Comparison of ENCODE assay signal across 15 cellular contexts in genomic region chr1:200887772-200888348, GRCh38. TPM values are rescaled to one million over a fixed set of nuclear protein-coding genes. Genes with fewer than 3 reads are reported as not detected.
DNase-seq lines count a peak whose midpoint lies in the region; ATAC-seq, FAIRE-seq and TF ChIP-seq lines count a peak whose summit lies in the region.
"Had no signal": no experiment of that assay in that cellular context is flagged by ENCODE, and none has a peak within 500 bp of the region (broad histone marks: within the 10 kb centered on the region; RNA-seq: fewer than 3 reads in every experiment).

No MANE protein-coding gene starts in this region.

- H3K36me3 ChIP-seq in K562 (ENCODE audit: control insufficient read depth, insufficient read depth, low read length) = no peaks in the 10 kb centered on the region
- no peaks in the 10 kb centered on the region for H3K36me3 ChIP-seq in spleen
- H3K36me3 ChIP-seq in mesendoderm (ENCODE audit: control insufficient read depth, insufficient read depth, low read length) = no peaks in the 10 kb centered on the region

- no peak overlapping the region for H3K56ac ChIP-seq in mesendoderm (ENCODE audit: low read length)

- H3K27me3 ChIP-seq in K562 (ENCODE audit: control insufficient read depth in 2 of 2, insufficient read depth in 2 of 2, low read length in 2 of 2) = peaks cover 59 to 61% of the 10 kb centered on the region in 2 experiments
- H3K27me3 ChIP-seq in spleen (replicated peaks in 1 of 7) = peaks cover 0 to 30% (median 15%) of the 10 kb centered on the region in 7 donors
- H3K27me3 ChIP-seq in mesendoderm (ENCODE audit: insufficient read depth, low read length, poor library complexity) = no peaks in the 10 kb centered on the region
- H3K27me3 ChIP-seq: body of pancreas, hepatocyte had no signal

- intact Hi-C loops in activated CD4-positive, alpha-beta T cell treated with anti-CD3 and anti-CD28 coated beads for 36 hours (cut with DNase I, micrococcal nuclease) = loop anchor here (2.0 to 5.0 kb wide), 4 partner anchors 21 to 946 kb away; partner anchors contain the start of gene KIF21B (in 1 of the 2)
- intact Hi-C loops in K562 (cut with micrococcal nuclease) (no loop called here), spleen (cut with DNase I; ENCODE audit: low total_unique reads) (no loop called here)

- H4K5ac ChIP-seq in mesendoderm (ENCODE audit: low read length) = no peak overlapping the region

- no peak for TF ChIP-seq EP300 in K562 (IDR thresholded peaks at IDR 0.05; ENCODE audit: low read length)

- in situ Hi-C loops in K562 (cut with MboI) = no loop called here

- no peak for DNase-seq in activated CD4-positive, alpha-beta T cell treated with anti-CD3 and anti-CD28 coated beads for 36 hours
- no peak for DNase-seq in activated CD4-positive, alpha-beta T cell treated with anti-CD3 and anti-CD28 coated beads, Interleukin-2, amount 10 ng/mL, durations not matched to agents 7 days and 5 days
- DNase-seq in Kasumi-1 (lab: John Stamatoyannopoulos, UW) (peak; percentile 72 to 73), K562 (ENCODE audit: extremely low read depth in 1 of 4, low spot score in 3 of 4) (no peak), spleen (peak; percentile 40), mesendoderm (no peak)
- DNase-seq in stimulated activated naive CD4-positive, alpha-beta T cell treated with Interleukin-2 at 50 U/mL for 16 hours (lab: John Stamatoyannopoulos, UW) = no peak
- DNase-seq: body of pancreas, dermis blood vessel endothelial cell, left cardiac atrium, NCI-H1417 treated with DMSO at 0.1 percent for 48 hours, NCI-H2227 treated with DMSO at 0.1 percent for 48 hours had no signal

- no peak overlapping the region for H3K23ac ChIP-seq in mesendoderm (ENCODE audit: low read length)

- H3K27me3 Mint-ChIP-seq in activated CD4-positive, alpha-beta T cell treated with anti-CD3 and anti-CD28 coated beads for 36 hours = peaks cover 26% of the 10 kb centered on the region
- H3K27me3 Mint-ChIP-seq in activated CD4-positive, alpha-beta T cell treated with anti-CD3 and anti-CD28 coated beads, Interleukin-2, amount 10 ng/mL, durations not matched to agents 7 days and 5 days = peaks cover 51% of the 10 kb centered on the region

- no peak for FAIRE-seq in K562 (lab: Jason Lieb, UNC)

- no peak for TF ChIP-seq RAD21 in K562 (CRISPR knock-in tag; conservative IDR thresholded peaks at IDR 0.05 in 1 of 2, IDR thresholded peaks at IDR 0.05 in 1 of 2)

- H3K9me3 Mint-ChIP-seq in activated CD4-positive, alpha-beta T cell treated with anti-CD3 and anti-CD28 coated beads for 36 hours (ENCODE audit: low read depth) = no peaks in the 10 kb centered on the region
- H3K9me3 Mint-ChIP-seq in activated CD4-positive, alpha-beta T cell treated with anti-CD3 and anti-CD28 coated beads, Interleukin-2, amount 10 ng/mL, durations not matched to agents 7 days and 5 days = no peaks in the 10 kb centered on the region

- H3K9me3 ChIP-seq in K562 (replicated peaks; ENCODE audit: control insufficient read depth, insufficient read depth, low read depth, low read length) (no peaks in the 10 kb centered on the region), spleen (no peaks in the 10 kb centered on the region)
- H3K9me3 ChIP-seq: body of pancreas had no signal

- H3K4me1 ChIP-seq in K562 (replicated peaks in 1 of 2; ENCODE audit: control insufficient read depth in 2 of 2, insufficient read depth in 2 of 2, low read length in 2 of 2) (peaks cover 7 to 14% of the 10 kb centered on the region in 2 experiments; a peak in 4 of 5 replicates), spleen (peaks cover 14 to 70% (median 51%) of the 10 kb centered on the region in 6 donors), mesendoderm (ENCODE audit: control insufficient read depth, low read depth, low read length) (peaks cover 2% of the 10 kb centered on the region)

- H3K79me1 ChIP-seq in mesendoderm (ENCODE audit: low read length) = no peaks in the 10 kb centered on the region

- no peak overlapping the region for H2BK5ac ChIP-seq in mesendoderm (ENCODE audit: low read length)

- TF ChIP-seq CTCF in K562 (IDR thresholded peaks at IDR 0.05 in 2 of 3, conservative IDR thresholded peaks at IDR 0.05 in 1 of 3; ENCODE audit: insufficient read depth in 2 of 3, low read depth in 1 of 3, low read length in 3 of 3) (no peak), spleen (IDR thresholded peaks at IDR 0.05 in 8 of 11, conservative IDR thresholded peaks at IDR 0.05 in 3 of 11) (no peak)

- no peak overlapping the region for H2AK5ac ChIP-seq in mesendoderm (ENCODE audit: low read length)

- ATAC-seq in activated CD4-positive, alpha-beta T cell treated with anti-CD3 and anti-CD28 coated beads for 36 hours = no peak
- ATAC-seq in K562 (peak; percentile 36), HG03460 (IDR thresholded peaks at IDR 0.05; ENCODE audit: unreplicated experiment) (no peak)
- ATAC-seq: body of pancreas had no signal

- H3K79me2 ChIP-seq in K562 (ENCODE audit: control insufficient read depth, insufficient read depth, low read length) (no peaks in the 10 kb centered on the region), mesendoderm (ENCODE audit: control insufficient read depth, insufficient read depth, low read length) (peaks cover 9% of the 10 kb centered on the region)

- no peak overlapping the region for H3K9ac ChIP-seq in K562 (ENCODE audit: insufficient read depth in 1 of 2, low read depth in 2 of 2, low read length in 2 of 2)
- H3K9ac ChIP-seq in mesendoderm (ENCODE audit: low read length) = no peak overlapping the region

- under 1% methylated on average over 9 of the region's 9 CpGs for WGBS in K562 (ENCODE audit: insufficient coverage, low coverage, missing lambda C conversion rate)
- 44 to 61% (median 58%) methylated on average over 9 of the region's 9 CpGs for WGBS in spleen, 5 donors
- WGBS in mesendoderm (ENCODE audit: extremely low coverage, insufficient coverage, low lambda C conversion rate) = no CpG with 5 or more reads among the region's 9 CpGs

- POLR2A ChIA-PET in activated CD4-positive, alpha-beta T cell treated with anti-CD3 and anti-CD28 coated beads for 36 hours (lab: Charles Lee) = interaction anchor here (1.0 to 2.7 kb wide), 3 partner anchors 9 to 31 kb away, joined by 3 to 21 read pairs (median 4); no protein-coding TSS in a partner anchor
- POLR2A ChIA-PET in activated CD4-positive, alpha-beta T cell treated with anti-CD3 and anti-CD28 coated beads, Interleukin-2, amount 10 ng/mL, durations not matched to agents 7 days and 5 days (lab: Charles Lee) = no interaction called here
- POLR2A ChIA-PET in K562 (lab: Yijun Ruan, JAX) = interaction anchor here (0.6 to 1.1 kb wide), 4 partner anchors 8 to 36 kb away, joined by 3 to 6 read pairs (median 4); no protein-coding TSS in a partner anchor

- TF ChIP-seq POLR2A in K562 (conservative IDR thresholded peaks at IDR 0.05) (no peak), spleen (IDR thresholded peaks at IDR 0.05) (no peak)

- no peak overlapping the region for H3K18ac ChIP-seq in mesendoderm (ENCODE audit: low read length)

- CTCF ChIA-PET in activated CD4-positive, alpha-beta T cell treated with anti-CD3 and anti-CD28 coated beads for 36 hours (lab: Charles Lee) = interaction anchor here (0.6 to 4.4 kb wide), 4 partner anchors 9 to 329 kb away, joined by 3 to 31 read pairs (median 8); no protein-coding TSS in a partner anchor
- CTCF ChIA-PET in activated CD4-positive, alpha-beta T cell treated with anti-CD3 and anti-CD28 coated beads, Interleukin-2, amount 10 ng/mL, durations not matched to agents 7 days and 5 days (lab: Charles Lee) = interaction anchor here (1.2 to 1.4 kb wide), 2 partner anchors 12 to 18 kb away, joined by 4 to 5 read pairs; no protein-coding TSS in a partner anchor
- CTCF ChIA-PET in K562 (lab: Yijun Ruan, JAX; ENCODE audit: low intra/inter-chr PET ratio) = no interaction called here

- H3K4me3 ChIP-seq in K562 = no peak overlapping the region
- H3K4me3 ChIP-seq in spleen = peak overlapping the region in 1 of 8 donors; percentile 44
- no peak overlapping the region for H3K4me3 ChIP-seq in mesendoderm (ENCODE audit: low read length)
- H3K4me3 ChIP-seq: body of pancreas, hepatocyte had no signal

- peaks cover 46% of the 10 kb centered on the region for H3K4me1 Mint-ChIP-seq in activated CD4-positive, alpha-beta T cell treated with anti-CD3 and anti-CD28 coated beads for 36 hours
- peaks cover 51% of the 10 kb centered on the region for H3K4me1 Mint-ChIP-seq in activated CD4-positive, alpha-beta T cell treated with anti-CD3 and anti-CD28 coated beads, Interleukin-2, amount 10 ng/mL, durations not matched to agents 7 days and 5 days

- H2BK120ac ChIP-seq in mesendoderm (ENCODE audit: low read depth, low read length) = no peak overlapping the region

- H3K36me3 Mint-ChIP-seq in activated CD4-positive, alpha-beta T cell treated with anti-CD3 and anti-CD28 coated beads for 36 hours (ENCODE audit: low read depth) = no peaks in the 10 kb centered on the region
- H3K36me3 Mint-ChIP-seq in activated CD4-positive, alpha-beta T cell treated with anti-CD3 and anti-CD28 coated beads, Interleukin-2, amount 10 ng/mL, durations not matched to agents 7 days and 5 days (ENCODE audit: low read depth) = no peaks in the 10 kb centered on the region

- no peak overlapping the region for H2BK15ac ChIP-seq in mesendoderm (replicated peaks; ENCODE audit: low read depth)

- H3K27ac ChIP-seq in K562 (ENCODE audit: extremely low read depth, low read depth, low read length) = no peak overlapping the region
- peak overlapping the region in 5 of 8 donors; percentile 15 to 77 (median 51) for H3K27ac ChIP-seq in spleen
- no peak overlapping the region for H3K27ac ChIP-seq in mesendoderm (ENCODE audit: low read depth, low read length)
- H3K27ac ChIP-seq: body of pancreas, hepatocyte had no signal

- H2AFZ ChIP-seq in K562 (ENCODE audit: low read depth, low read length) = no peak overlapping the region
- H2AFZ ChIP-seq: hepatocyte had no signal

- H4K20me1 ChIP-seq in K562 (replicated peaks; ENCODE audit: control insufficient read depth, insufficient read depth, low read length) = peaks cover 16% of the 10 kb centered on the region

- no peak overlapping the region for H3K4ac ChIP-seq in mesendoderm (ENCODE audit: low read depth, low read length)

- no peak overlapping the region for H4K8ac ChIP-seq in mesendoderm (ENCODE audit: low read depth, low read length)

- H3K27ac Mint-ChIP-seq in activated CD4-positive, alpha-beta T cell treated with anti-CD3 and anti-CD28 coated beads for 36 hours = no peak overlapping the region
- H3K27ac Mint-ChIP-seq in activated CD4-positive, alpha-beta T cell treated with anti-CD3 and anti-CD28 coated beads, Interleukin-2, amount 10 ng/mL, durations not matched to agents 7 days and 5 days = no peak overlapping the region

- no peaks in the 10 kb centered on the region for H3K9me1 ChIP-seq in K562 (ENCODE audit: control insufficient read depth, insufficient read depth, low read length)

- H3K4me3 Mint-ChIP-seq in activated CD4-positive, alpha-beta T cell treated with anti-CD3 and anti-CD28 coated beads for 36 hours = peak overlapping the region; percentile 16
- H3K4me3 Mint-ChIP-seq in activated CD4-positive, alpha-beta T cell treated with anti-CD3 and anti-CD28 coated beads, Interleukin-2, amount 10 ng/mL, durations not matched to agents 7 days and 5 days = no peak overlapping the region

- BruUV-seq in K562 (replicated peaks; lab: Mats Ljungman, UMichigan) = no TSS peak

- no peak overlapping the region for H3K4me2 ChIP-seq in K562 (ENCODE audit: insufficient read depth, low read length)
- H3K4me2 ChIP-seq in mesendoderm (ENCODE audit: low read length) = no peak overlapping the region
- H3K4me2 ChIP-seq: hepatocyte had no signal

RNA-seq across cellular contexts. Expression of gene INAVA, which starts 6.8 kb away (rescaled TPM):
- not detected for total RNA-seq in activated CD4-positive, alpha-beta T cell treated with anti-CD3 and anti-CD28 coated beads for 36 hours
- total RNA-seq in activated CD4-positive, alpha-beta T cell treated with anti-CD3 and anti-CD28 coated beads, Interleukin-2, amount 10 ng/mL, durations not matched to agents 7 days and 5 days = not detected
- not detected in 2 replicates for total RNA-seq in K562 (2011; cell fraction: chromatin; rRNA removed; ENCODE audit: low replicate concordance)
- not detected in 2 replicates for total RNA-seq in K562 (2011; cell fraction: nucleolus; rRNA removed)
- total RNA-seq in K562 (2011; cell fraction: nucleoplasm; rRNA removed) = not detected in 2 replicates
- not detected in 2 replicates for total RNA-seq in K562 (2014; rRNA removed)
- not detected in 2 replicates for total RNA-seq in K562 (2014; rRNA removed; fragmentation: Illumina TruSeq; extraction: Trizol)
- total RNA-seq in K562 (2015; rRNA removed; fragmentation: Illumina TruSeq; extraction: Trizol) = not detected in 2 replicates
- total RNA-seq in K562 (2021) = 0.09 TPM in 1 of 2 replicates, not detected in the other
- polyA plus RNA-seq in K562 (2011; rRNA removed) = not detected in 2 replicates
- polyA plus RNA-seq in K562 (2011; cell fraction: cytosol; rRNA removed) = not detected in 2 replicates
- polyA plus RNA-seq in K562 (2011; cell fraction: nucleus; rRNA removed) = not detected in 2 replicates
- polyA plus RNA-seq in K562 (2012) = not detected in 2 replicates
- not detected in 2 replicates for polyA plus RNA-seq in K562 (2014; fragmentation: Illumina TruSeq; extraction: Trizol)
- polyA plus RNA-seq in K562 (2014; fragmentation: Nextera tagmentation; extraction: Ambion mirVana) = not detected
- polyA plus RNA-seq in K562 (2014; rRNA removed) = not detected in 2 replicates
- polyA minus RNA-seq in K562 (2011; rRNA and poly(A)+ RNA removed) = not detected in 2 replicates
- not detected in 2 replicates for polyA minus RNA-seq in K562 (2011; cell fraction: cytosol; rRNA and poly(A)+ RNA removed)
- polyA minus RNA-seq in K562 (2011; cell fraction: nucleus; rRNA and poly(A)+ RNA removed) = not detected in 2 replicates
- 1 to 10 TPM in 1 of 7 donors, under 1 TPM in 3, not detected in 3; 0.32 to 1.4 (median 0.72) TPM for total RNA-seq in spleen
- under 1 TPM; 0.39 to 0.42 (median 0.39) TPM for polyA plus RNA-seq in spleen
- polyA plus RNA-seq in mesendoderm (2013, experiment 1 of 2) = 34.9 TPM
- 36.1 TPM for polyA plus RNA-seq in mesendoderm (2013, experiment 2 of 2)

RNA-seq across cellular contexts. Expression of gene GPR25, which starts 15.1 kb away (rescaled TPM):
- total RNA-seq in activated CD4-positive, alpha-beta T cell treated with anti-CD3 and anti-CD28 coated beads for 36 hours = not detected
- not detected for total RNA-seq in activated CD4-positive, alpha-beta T cell treated with anti-CD3 and anti-CD28 coated beads, Interleukin-2, amount 10 ng/mL, durations not matched to agents 7 days and 5 days
- not detected in 2 replicates for total RNA-seq in K562 (2011; cell fraction: chromatin; rRNA removed; ENCODE audit: low replicate concordance)
- total RNA-seq in K562 (2011; cell fraction: nucleolus; rRNA removed) = not detected in 2 replicates
- total RNA-seq in K562 (2011; cell fraction: nucleoplasm; rRNA removed) = not detected in 2 replicates
- total RNA-seq in K562 (2014; rRNA removed) (not detected in 2 replicates), K562 (2014; rRNA removed; fragmentation: Illumina TruSeq; extraction: Trizol) (not detected in 2 replicates), K562 (2015; rRNA removed; fragmentation: Illumina TruSeq; extraction: Trizol) (not detected in 2 replicates), K562 (2021) (not detected in 2 replicates), spleen (1 to 10 TPM in 1 of 7 donors, under 1 TPM in 4, not detected in 2; 0.50 to 3.6 (median 0.80) TPM)
- polyA plus RNA-seq in K562 (2011; rRNA removed) (not detected in 2 replicates), K562 (2014; fragmentation: Illumina TruSeq; extraction: Trizol) (not detected in 2 replicates), K562 (2014; fragmentation: Nextera tagmentation; extraction: Ambion mirVana) (not detected), K562 (2014; rRNA removed) (not detected in 2 replicates), spleen (under 1 TPM; 0.09 to 0.38 (median 0.14) TPM)
- polyA plus RNA-seq in K562 (2011; cell fraction: cytosol; rRNA removed) = not detected in 2 replicates
- not detected in 2 replicates for polyA plus RNA-seq in K562 (2011; cell fraction: nucleus; rRNA removed)
- polyA plus RNA-seq in K562 (2012) = not detected in 2 replicates
- not detected in 2 replicates for polyA minus RNA-seq in K562 (2011; rRNA and poly(A)+ RNA removed)
- not detected in 2 replicates for polyA minus RNA-seq in K562 (2011; cell fraction: cytosol; rRNA and poly(A)+ RNA removed)
- polyA minus RNA-seq in K562 (2011; cell fraction: nucleus; rRNA and poly(A)+ RNA removed) = not detected in 2 replicates
- not detected for polyA plus RNA-seq in mesendoderm (2013, experiment 1 of 2)
- polyA plus RNA-seq in mesendoderm (2013, experiment 2 of 2) = not detected
- total RNA-seq: dermis blood vessel endothelial cell, hepatocyte, left cardiac atrium, myocyte had no signal
- polyA plus RNA-seq: hepatocyte had no signal

Comparison
In these comparisons a context has a peak if more than half of its experiments do, and no peak if none do; other contexts are left out.
1. DNase-seq: peak in Kasumi-1 (2 of 2) and spleen (single experiment); none in activated CD4-positive, alpha-beta T cell treated with anti-CD3 and anti-CD28 coated beads for 36 hours (single experiment), activated CD4-positive, alpha-beta T cell treated with anti-CD3 and anti-CD28 coated beads, Interleukin-2, amount 10 ng/mL, durations not matched to agents 7 days and 5 days (single experiment), K562 (0 of 4), stimulated activated naive CD4-positive, alpha-beta T cell treated with Interleukin-2 at 50 U/mL for 16 hours (single experiment) and mesendoderm (single experiment).
2. H3K27ac ChIP-seq: peak in spleen (5 of 8); none in K562 (single experiment) and mesendoderm (single experiment).
3. intact Hi-C loops: an anchor here in activated CD4-positive, alpha-beta T cell treated with anti-CD3 and anti-CD28 coated beads for 36 hours (2.0 to 5.0 kb wide); none called in K562 and spleen.